Comparison of ENCODE assay signal across 1 cellular context in the genomic region with DNA sequence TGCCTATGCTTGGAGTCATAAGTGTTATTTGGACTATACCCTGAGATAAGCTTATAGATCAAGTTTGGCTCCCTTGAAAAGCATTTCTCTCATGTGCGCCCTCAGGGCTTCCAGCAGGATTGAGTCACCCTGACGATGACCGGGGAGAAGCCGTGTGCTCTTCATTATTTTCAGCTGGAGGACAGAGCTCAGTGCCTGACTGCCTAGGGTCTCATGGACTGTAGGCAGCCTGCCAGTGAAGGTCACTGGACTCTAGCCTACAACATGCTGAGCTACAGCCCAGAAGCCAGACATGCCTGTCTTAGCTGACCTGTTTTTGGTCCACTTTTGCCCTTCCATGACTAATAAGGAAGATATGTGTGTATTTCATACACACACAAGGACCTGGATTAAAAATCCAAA.
TF ChIP-seq lines count a peak whose summit lies in the region.

No MANE protein-coding gene starts in this region.

TF ChIP-seq in WTC11, 78 proteins besides CTCF, POLR2A, EP300 and RAD21 (continued from another document):
- TF ChIP-seq ZNF425 (CRISPR knock-in tag; conservative IDR thresholded peaks at IDR 0.05) (no peak), FOXJ3 (CRISPR knock-in tag; IDR thresholded peaks at IDR 0.05; ENCODE audit: borderline replicate concordance) (no peak), ZNF396 (CRISPR knock-in tag; IDR thresholded peaks at IDR 0.05; ENCODE audit: borderline replicate concordance) (no peak), ZNF219 (CRISPR knock-in tag; IDR thresholded peaks at IDR 0.05; ENCODE audit: borderline replicate concordance) (no peak), ZBTB43 (CRISPR knock-in tag; IDR thresholded peaks at IDR 0.05) (no peak), JUN (CRISPR knock-in tag; IDR thresholded peaks at IDR 0.05) (no peak)
